ENCODE assay signal across 1 cellular context in the genomic region with DNA sequence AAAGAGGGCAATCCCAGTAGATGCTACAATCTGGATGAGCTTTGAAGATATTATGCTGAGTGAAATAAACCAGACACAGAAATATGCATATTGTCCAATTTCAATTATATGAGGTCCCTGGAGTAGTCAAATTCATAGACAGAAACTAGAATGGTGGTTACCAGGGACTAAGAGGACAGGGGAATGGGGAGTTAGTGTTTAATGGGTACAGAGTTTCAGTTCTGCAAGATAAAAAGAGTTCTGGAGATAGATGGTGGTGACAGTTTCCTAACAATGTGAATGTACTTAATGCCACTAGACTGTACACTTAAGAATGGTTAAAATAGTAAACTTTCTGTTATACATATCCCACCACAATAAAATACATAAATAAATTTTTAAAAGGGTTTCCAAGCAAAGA.
TF ChIP-seq lines count a peak whose summit lies in the region.

No MANE protein-coding gene starts in this region.

TF ChIP-seq in HepG2, 621 proteins besides CTCF, POLR2A, EP300 and RAD21 (continued from another document):
- no peak for TF ChIP-seq THAP8 (CRISPR knock-in tag; IDR thresholded peaks at IDR 0.05; ENCODE audit: borderline replicate concordance)
